Comparison of ENCODE assay signal across 17 cellular contexts in genomic region chr5:174990909-174991308, GRCh38.
A peak's percentile ranks its signal among the peaks of the same experiment; 100 is the strongest.
DNase-seq lines count a peak whose midpoint lies in the region; ATAC-seq and TF ChIP-seq lines count a peak whose summit lies in the region.
"Had no signal": no experiment of that assay in that cellular context is flagged by ENCODE, and none has a peak within 500 bp of the region (broad histone marks: within the 10 kb centered on the region; RNA-seq: fewer than 3 reads in every experiment).

No MANE protein-coding gene starts in this region.

- intact Hi-C loops in ascending aorta (cut with DNase I) (no loop called here), esophagus muscularis mucosa (cut with DNase I) (no loop called here), right cardiac atrium (cut with DNase I) (no loop called here), upper lobe of right lung (cut with DNase I) (no loop called here)

- H3K27me3 ChIP-seq in ascending aorta, result no peaks in the 10 kb centered on the region
- no peaks in the 10 kb centered on the region for H3K27me3 ChIP-seq in esophagus muscularis mucosa
- H3K27me3 ChIP-seq in right cardiac atrium (ENCODE audit: control insufficient read depth, insufficient read depth), result no peaks in the 10 kb centered on the region
- H3K27me3 ChIP-seq in upper lobe of right lung, result no peaks in the 10 kb centered on the region

- H3K4me3 ChIP-seq in ascending aorta, result peak overlapping the region; percentile 17 to 45
- H3K4me3 ChIP-seq in esophagus muscularis mucosa, result no peak overlapping the region
- no peak overlapping the region for H3K4me3 ChIP-seq in right cardiac atrium (ENCODE audit: low read length)
- no peak overlapping the region for H3K4me3 ChIP-seq in upper lobe of right lung
- H3K4me3 ChIP-seq: MG63 had no signal

- DNase-seq in ascending aorta (ENCODE audit: low spot score in 2 of 2), result peak; percentile 33 to 85
- DNase-seq in esophagus muscularis mucosa (ENCODE audit: extremely low spot score), result peak; percentile 75
- DNase-seq in right cardiac atrium, result peak; percentile 52 to 85 (median 74)
- no peak for DNase-seq in upper lobe of right lung
- no peak for DNase-seq in activated CD4-positive, CD25-positive, alpha-beta regulatory T cell treated with anti-CD3 and anti-CD28 coated beads, Interleukin-2, amount 50 U/mL, for 72 hours
- DNase-seq in LoVo (ENCODE audit: low spot score), result no peak
- DNase-seq: ACHN, AML-193, COR-L47, GF-D8, MG63, NCI-H1092 treated with DMSO at 0.1 percent for 48 hours, NCI-H1694, NCI-H510A treated with DMSO at 0.1 percent for 48 hours, NCI-H82, SK-N-SH had no signal

- peak overlapping the region; percentile 56 to 75 for H3K27ac ChIP-seq in ascending aorta
- H3K27ac ChIP-seq in esophagus muscularis mucosa (replicated peaks in 1 of 4), result no peak overlapping the region
- H3K27ac ChIP-seq in right cardiac atrium (ENCODE audit: low read length), result no peak overlapping the region
- no peak overlapping the region for H3K27ac ChIP-seq in upper lobe of right lung

- peak; percentile 95 to 97 for ATAC-seq in right cardiac atrium
- ATAC-seq in upper lobe of right lung, result peak; percentile 28
- no peak for ATAC-seq in GM19397 (IDR thresholded peaks at IDR 0.05; ENCODE audit: unreplicated experiment)

- TF ChIP-seq CTCF in ascending aorta (IDR thresholded peaks at IDR 0.05) (no peak), esophagus muscularis mucosa (IDR thresholded peaks at IDR 0.05) (no peak), upper lobe of right lung (IDR thresholded peaks at IDR 0.05) (no peak)

- H3K9me3 ChIP-seq in ascending aorta (no peaks in the 10 kb centered on the region), esophagus muscularis mucosa (no peaks in the 10 kb centered on the region), right cardiac atrium (ENCODE audit: control insufficient read depth, low read length) (no peaks in the 10 kb centered on the region), upper lobe of right lung (no peaks in the 10 kb centered on the region)
- H3K9me3 ChIP-seq: SK-N-SH had no signal

- H3K4me1 ChIP-seq in ascending aorta (peaks cover 11 to 23% of the 10 kb centered on the region in 2 donors), esophagus muscularis mucosa (peaks cover 0 to 11% (median 6%) of the 10 kb centered on the region in 4 donors), right cardiac atrium (ENCODE audit: control insufficient read depth, insufficient read depth, low read length) (peaks cover 2% of the 10 kb centered on the region), upper lobe of right lung (peaks cover 9% of the 10 kb centered on the region)

- no peak for TF ChIP-seq POLR2A in esophagus muscularis mucosa (IDR thresholded peaks at IDR 0.05; ENCODE audit: low read depth)

- H3K36me3 ChIP-seq in ascending aorta (no peaks in the 10 kb centered on the region), esophagus muscularis mucosa (no peaks in the 10 kb centered on the region), upper lobe of right lung (no peaks in the 10 kb centered on the region)
- H3K36me3 ChIP-seq: MG63 had no signal

- WGBS in esophagus muscularis mucosa, result 57% methylated on average over 1 of the region's 1 CpG
- 33% methylated on average over 1 of the region's 1 CpG for WGBS in right cardiac atrium

- TF ChIP-seq EP300 in esophagus muscularis mucosa (IDR thresholded peaks at IDR 0.05), result no peak

Comparison
In these comparisons a context has a peak if more than half of its experiments do, and no peak if none do; other contexts are left out.
1. DNase-seq: peak in ascending aorta (2 of 2), esophagus muscularis mucosa (single experiment) and right cardiac atrium (3 of 3); none in upper lobe of right lung (single experiment), activated CD4-positive, CD25-positive, alpha-beta regulatory T cell treated with anti-CD3 and anti-CD28 coated beads, Interleukin-2, amount 50 U/mL, for 72 hours (single experiment) and LoVo (single experiment).
2. H3K27ac ChIP-seq: peak in ascending aorta (2 of 2); none in esophagus muscularis mucosa (0 of 4), right cardiac atrium (single experiment) and upper lobe of right lung (single experiment).
3. H3K4me3 ChIP-seq: peak in ascending aorta (2 of 2); none in esophagus muscularis mucosa (0 of 4), right cardiac atrium (single experiment) and upper lobe of right lung (single experiment).